ENCODE assay signal across 14 cellular contexts in genomic region chr12:2360630-2361170, GRCh38.
DNase-seq lines count a peak whose midpoint lies in the region; ATAC-seq and TF ChIP-seq lines count a peak whose summit lies in the region.
"Had no signal": no experiment of that assay in that cellular context is flagged by ENCODE, and none has a peak within 500 bp of the region (broad histone marks: within the 10 kb centered on the region; RNA-seq: fewer than 3 reads in every experiment).

No MANE protein-coding gene starts in this region.

- no peaks in the 10 kb centered on the region for H3K79me2 ChIP-seq in parathyroid adenoma

- no peaks in the 10 kb centered on the region for H3K27me3 ChIP-seq in parathyroid adenoma (ENCODE audit: control insufficient read depth, insufficient read depth, low read length)
- H3K27me3 ChIP-seq: ovary had no signal

- H3K4me1 ChIP-seq in parathyroid adenoma, result no peaks in the 10 kb centered on the region

- ATAC-seq in GM18870 (IDR thresholded peaks at IDR 0.05; ENCODE audit: unreplicated experiment), result no peak
- no peak for ATAC-seq in activated T-cell treated with anti-CD3 and anti-CD28 coated beads, Interleukin-2, amount 50 U/mL, for 4 hours
- ATAC-seq: GM12878 had no signal

- H3K4me1 Mint-ChIP-seq in activated T-cell treated with anti-CD3 and anti-CD28 coated beads, Interleukin-2, amount 50 U/mL, for 4 hours (ENCODE audit: low read depth), result peaks cover 31% of the 10 kb centered on the region

- H3K36me3 Mint-ChIP-seq in activated T-cell treated with anti-CD3 and anti-CD28 coated beads, Interleukin-2, amount 50 U/mL, for 4 hours (ENCODE audit: insufficient read depth), result no peaks in the 10 kb centered on the region

- no peaks in the 10 kb centered on the region for H3K36me3 ChIP-seq in parathyroid adenoma (ENCODE audit: control insufficient read depth, insufficient read depth, low read length)
- H3K36me3 ChIP-seq: ovary had no signal

- no peak overlapping the region for H2AFZ ChIP-seq in parathyroid adenoma

- no peak for TF ChIP-seq POLR2A in NB4 (IDR thresholded peaks at IDR 0.05; ENCODE audit: extremely low read depth, insufficient read length)

- no peaks in the 10 kb centered on the region for H3K9me3 Mint-ChIP-seq in activated T-cell treated with anti-CD3 and anti-CD28 coated beads, Interleukin-2, amount 50 U/mL, for 4 hours

- no peak overlapping the region for H3K9ac ChIP-seq in parathyroid adenoma

- H3K4me3 Mint-ChIP-seq in activated T-cell treated with anti-CD3 and anti-CD28 coated beads, Interleukin-2, amount 50 U/mL, for 4 hours, result no peak overlapping the region

- peak; percentile 14 for TF ChIP-seq CTCF in NB4 (IDR thresholded peaks at IDR 0.05; ENCODE audit: low read depth, low read length)
- TF ChIP-seq CTCF in coronary artery (IDR thresholded peaks at IDR 0.05), result peak; percentile 13
- TF ChIP-seq CTCF in parathyroid adenoma (IDR thresholded peaks at IDR 0.05), result peak; percentile 8

- peaks cover 5% of the 10 kb centered on the region for H3K27me3 Mint-ChIP-seq in activated T-cell treated with anti-CD3 and anti-CD28 coated beads, Interleukin-2, amount 50 U/mL, for 4 hours (ENCODE audit: low read depth)

- no peak overlapping the region for H3K4me2 ChIP-seq in parathyroid adenoma (ENCODE audit: low read length)

- H3K27ac ChIP-seq in coronary artery, result no peak overlapping the region
- H3K27ac ChIP-seq in parathyroid adenoma, result no peak overlapping the region
- H3K27ac ChIP-seq: ovary had no signal

- H3K9me3 ChIP-seq in parathyroid adenoma (ENCODE audit: control insufficient read depth, low read length), result no peaks in the 10 kb centered on the region
- H3K9me3 ChIP-seq: ovary had no signal

- DNase-seq in DMS53 (lab: John Stamatoyannopoulos, UW), result peak; percentile 35
- no peak for DNase-seq in DMS53 treated with DMSO at 0.1 percent for 48 hours (lab: John Stamatoyannopoulos, UW; ENCODE audit: unreplicated experiment)
- DNase-seq in NB4 (ENCODE audit: low read depth), result peak; percentile 30
- peak; percentile 21 for DNase-seq in coronary artery (ENCODE audit: low spot score)
- DNase-seq in activated T-cell treated with anti-CD3 and anti-CD28 coated beads, Interleukin-2, amount 50 U/mL, for 4 hours, result no peak
- no peak for DNase-seq in AG20443 (ENCODE audit: low spot score)
- DNase-seq: 8988T; activated naive CD4-positive, alpha-beta T cell; NCI-H146; NCI-H748 treated with DMSO at 0.1 percent for 48 hours; ovary had no signal

- H3K4me3 ChIP-seq in NB4 (ENCODE audit: low read depth, low read length) (no peak overlapping the region), coronary artery (no peak overlapping the region), parathyroid adenoma (ENCODE audit: low read depth, low read length) (no peak overlapping the region)
- H3K4me3 ChIP-seq: GM12878, ovary had no signal

Comparison
In these comparisons a context has a peak if more than half of its experiments do, and no peak if none do; other contexts are left out.
1. DNase-seq: peak in DMS53 (single experiment), NB4 (single experiment) and coronary artery (single experiment); none in DMS53 treated with DMSO at 0.1 percent for 48 hours (single experiment), activated T-cell treated with anti-CD3 and anti-CD28 coated beads, Interleukin-2, amount 50 U/mL, for 4 hours (single experiment) and AG20443 (single experiment).
2. Peak in every context shown above with its lines, with median percentiles within 50 percentile points of each other: CTCF ChIP-seq.